In the genomic region with DNA sequence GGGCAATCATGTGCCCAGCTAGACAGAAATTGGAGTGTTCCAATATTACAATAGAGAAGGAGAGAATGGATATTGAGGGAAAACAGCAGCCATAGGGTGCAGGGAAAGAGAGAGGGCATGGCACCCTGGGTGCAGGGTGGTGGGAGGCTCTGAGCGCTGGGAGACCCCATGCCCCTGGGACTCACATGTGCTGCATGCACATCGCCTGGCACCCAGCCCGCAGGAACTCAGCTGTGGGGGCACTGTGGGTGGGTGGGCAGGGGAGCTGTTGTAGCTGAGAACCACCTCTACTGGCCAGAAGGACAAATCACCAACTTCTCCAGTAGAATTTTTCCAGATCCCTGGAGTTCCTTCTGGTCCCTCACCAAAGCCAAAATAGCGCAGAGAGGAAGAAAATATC, we compare ENCODE assay signal across 24 cellular contexts. TPM values are rescaled to one million over a fixed set of nuclear protein-coding genes. Genes with fewer than 3 reads are reported as not detected.
"Had no signal": no experiment of that assay in that cellular context is flagged by ENCODE, and none has a peak within 500 bp of the region (broad histone marks: within the 10 kb centered on the region; RNA-seq: fewer than 3 reads in every experiment).

No MANE protein-coding gene starts in this region.

- H3K4me3 Mint-ChIP-seq: activated naive CD4-positive, alpha-beta T cell treated with anti-CD3 and anti-CD28 coated beads for 36 hours; activated naive CD8-positive, alpha-beta T cell; T-helper 1 cell treated with Interleukin-12 subunit alpha and Interleukin-12 subunit beta and Interleukin-4 antibody, amounts not matched to agents 30 μg/mL and 1 μg/mL, for 36 hours; WTC11 had no signal

- H3K4me1 ChIP-seq: SJCRH30 had no signal

- H3K27me3 ChIP-seq: MG63, SJCRH30 had no signal

- DNase-seq: activated CD4-positive, CD25-positive, alpha-beta regulatory T cell treated with anti-CD3 and anti-CD28 coated beads, Interleukin-2, amount 50 U/mL, for 72 hours; activated gamma-delta T cell; activated naive CD4-positive, alpha-beta T cell treated with anti-CD3 and anti-CD28 coated beads for 36 hours; activated T-cell treated with anti-CD3 and anti-CD28 coated beads, Interleukin-2, amount 50 U/mL, for 1 hour; amygdala; MG63; MV-4-11; NCI-H1105; NCI-H1436; NCI-H1694 treated with DMSO at 0.1 percent for 48 hours; NCI-H2029 treated with DMSO at 0.1 percent for 48 hours; NCI-H345; NCI-H510A; NCI-H526 treated with DMSO at 0.1 percent for 48 hours; NCI-H82; OCI-M1; RPMI8226; SJCRH30 had no signal

- ATAC-seq: Panc1, Right ventricle myocardium inferior, WTC11 had no signal

- H3K36me3 Mint-ChIP-seq: brain had no signal

- H3K27ac Mint-ChIP-seq: activated naive CD4-positive, alpha-beta T cell treated with anti-CD3 and anti-CD28 coated beads for 36 hours; activated naive CD8-positive, alpha-beta T cell; brain; T-helper 1 cell treated with Interleukin-12 subunit alpha and Interleukin-12 subunit beta and Interleukin-4 antibody, amounts not matched to agents 30 μg/mL and 1 μg/mL, for 36 hours; WTC11 had no signal

- H3K36me3 ChIP-seq: MG63, SJCRH30 had no signal

- H3K4me3 ChIP-seq: MG63, SJCRH30 had no signal

- H3K27ac ChIP-seq: SJCRH30 had no signal

RNA-seq across cellular contexts. Expression of gene NEURL3, which starts 7.2 kb away (rescaled TPM):
- total RNA-seq: SJCRH30, WTC11 had no signal
